Comparison of ENCODE assay signal across 10 cellular contexts in the genomic region with DNA sequence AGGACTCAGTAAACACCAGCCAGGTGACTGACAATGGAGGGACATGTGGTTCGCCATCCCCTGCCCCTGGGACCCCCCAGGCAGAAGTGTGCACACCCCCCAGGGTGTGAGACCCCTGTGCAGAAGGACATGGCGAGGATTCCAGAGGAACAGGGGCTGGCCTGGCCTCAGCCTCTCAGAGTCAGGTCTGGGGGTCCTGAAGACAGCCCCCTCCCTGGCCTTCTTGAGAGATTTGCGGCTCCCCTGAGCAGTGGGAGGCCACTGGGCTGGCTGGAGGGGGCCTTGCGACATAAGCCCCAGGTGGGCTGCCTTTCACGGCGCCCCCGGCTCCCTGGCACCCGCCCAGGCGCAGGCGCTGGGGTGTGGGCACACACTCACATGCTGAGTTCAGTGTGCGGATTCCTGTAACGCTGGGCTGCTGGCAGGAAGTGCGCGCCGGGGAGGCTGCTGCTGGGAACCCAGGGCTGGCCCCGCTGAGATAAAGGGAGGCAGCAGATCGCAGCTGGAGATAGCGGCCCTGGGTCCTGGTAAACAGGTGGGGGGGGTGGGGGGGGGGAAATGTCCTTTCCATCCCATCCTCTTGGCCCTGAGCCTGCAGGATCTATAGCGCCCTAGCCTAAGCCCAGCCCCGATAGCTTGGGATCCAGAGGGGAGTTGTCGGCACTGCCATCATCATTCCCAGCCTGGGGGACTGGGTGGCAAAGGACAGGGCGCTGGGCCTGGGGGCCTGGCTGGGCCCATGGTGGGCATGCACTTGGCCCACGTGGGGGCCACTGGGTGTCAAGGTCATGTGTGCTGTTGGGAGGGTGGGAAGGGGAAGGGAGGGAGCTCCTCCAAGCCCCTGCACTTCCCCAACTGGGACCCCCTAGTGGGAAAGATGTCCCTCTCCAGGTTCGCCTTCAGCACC. TPM values are rescaled to one million over a fixed set of nuclear protein-coding genes. Genes with fewer than 3 reads are reported as not detected.
A peak's percentile ranks its signal among the peaks of the same experiment; 100 is the strongest.
DNase-seq lines count a peak whose midpoint lies in the region; ATAC-seq and TF ChIP-seq lines count a peak whose summit lies in the region.
"Had no signal": no experiment of that assay in that cellular context is flagged by ENCODE, and none has a peak within 500 bp of the region (broad histone marks: within the 10 kb centered on the region; RNA-seq: fewer than 3 reads in every experiment).

No MANE protein-coding gene starts in this region.

- no peaks in the 10 kb centered on the region for H3K9me2 ChIP-seq in MM.1S (replicated peaks; ENCODE audit: insufficient read depth, low read length)

- H3K4me3 ChIP-seq in MM.1S (ENCODE audit: low read length) (peak overlapping the region; percentile 34), endodermal cell (ENCODE audit: low read length) (no peak overlapping the region), skin epidermis (peak overlapping the region in 1 of 7 experiments; percentile 7)

- peaks cover 13% of the 10 kb centered on the region for H3F3A ChIP-seq in MM.1S (ENCODE audit: insufficient read depth, low read length)

- H3K9me3 Mint-ChIP-seq in endodermal cell = no peaks in the 10 kb centered on the region

- H3K36me3 ChIP-seq in MM.1S (replicated peaks; ENCODE audit: insufficient read depth, low read length) (no peaks in the 10 kb centered on the region), endodermal cell (ENCODE audit: control insufficient read depth, insufficient read depth, low read length) (no peaks in the 10 kb centered on the region)

- peaks cover 33% of the 10 kb centered on the region for H3K4me1 Mint-ChIP-seq in endodermal cell

- peak overlapping the region; percentile 38 for H3K4me3 Mint-ChIP-seq in endodermal cell

- no peaks in the 10 kb centered on the region for H3K27me3 ChIP-seq in MM.1S (replicated peaks; ENCODE audit: insufficient read depth, low read length)
- H3K27me3 ChIP-seq in endodermal cell (ENCODE audit: control insufficient read depth, insufficient read depth, low read length, poor library complexity, severe bottlenecking) = no peaks in the 10 kb centered on the region

- H3K27ac Mint-ChIP-seq in endodermal cell = peak overlapping the region; percentile 92

- DNase-seq in MM.1S = peak; percentile 51
- DNase-seq in activated CD4-positive, alpha-beta T cell treated with anti-CD3 and anti-CD28 coated beads for 4 hours = peak; percentile 73 to 77
- DNase-seq in endodermal cell = peak; percentile 77
- DNase-seq in H4 (ENCODE audit: low spot score) = no peak
- no peak for DNase-seq in GM20000 (ENCODE audit: low spot score)
- DNase-seq in NCI-H2107 (lab: John Stamatoyannopoulos, UW) = no peak

- TF ChIP-seq CTCF in MM.1S (IDR thresholded peaks at IDR 0.05; ENCODE audit: low read length) = no peak
- no peak for TF ChIP-seq CTCF in endodermal cell (conservative IDR thresholded peaks at IDR 0.05)
- TF ChIP-seq CTCF in GM20000 (IDR thresholded peaks at IDR 0.05; ENCODE audit: extremely low read depth, missing control alignments) = no peak

- H4K20me1 ChIP-seq in MM.1S (ENCODE audit: insufficient read depth, low read length) = no peaks in the 10 kb centered on the region

- H3K9ac ChIP-seq in MM.1S (ENCODE audit: low read length) (peak overlapping the region; percentile 58), endodermal cell (ENCODE audit: extremely low read depth, low read length, poor library complexity, severe bottlenecking) (peak overlapping the region; percentile 47)

- peak overlapping the region; percentile 65 for H2AFZ ChIP-seq in MM.1S (ENCODE audit: low read length)

- H3K27me3 Mint-ChIP-seq in endodermal cell (ENCODE audit: insufficient read depth) = no peaks in the 10 kb centered on the region

- H3K36me3 Mint-ChIP-seq in endodermal cell (ENCODE audit: low read depth) = no peaks in the 10 kb centered on the region

- WGBS in endodermal cell (ENCODE audit: insufficient coverage in 1 of 2, insufficient read length in 1 of 2), 2 experiments = 82 to 88% methylated on average over 14 to 22 of the region's 24 CpGs

- H3K9me3 ChIP-seq in MM.1S (replicated peaks; ENCODE audit: insufficient read depth, low read length) (no peaks in the 10 kb centered on the region), endodermal cell (ENCODE audit: control insufficient read depth, low read length) (no peaks in the 10 kb centered on the region)

- H3K79me2 ChIP-seq in MM.1S (ENCODE audit: low read length) = no peaks in the 10 kb centered on the region

- H3K27ac ChIP-seq in MM.1S (ENCODE audit: low read length) (peak overlapping the region; percentile 67), endodermal cell (ENCODE audit: low read depth, low read length) (peak overlapping the region; percentile 55), skin epidermis (peak overlapping the region in 18 of 21 experiments; percentile 2 to 89 (median 58))

- peaks cover 22% of the 10 kb centered on the region for H3K4me1 ChIP-seq in MM.1S (ENCODE audit: low read length)
- H3K4me1 ChIP-seq in endodermal cell (ENCODE audit: control insufficient read depth, insufficient read depth, low read length) = peaks cover 41% of the 10 kb centered on the region

- peak overlapping the region; percentile 95 for H3K4me2 ChIP-seq in MM.1S (ENCODE audit: low read depth, low read length)

- no peak for ATAC-seq in HG03571 (IDR thresholded peaks at IDR 0.05; ENCODE audit: unreplicated experiment)

RNA-seq across cellular contexts. Expression of a gene that starts 27.1 kb away (rescaled TPM):
- under 1 TPM in 1 of 2 donors, not detected in 1; 0.33 TPM for total RNA-seq in endodermal cell
- polyA plus RNA-seq in endodermal cell (2013, experiment 1 of 2) = not detected
- polyA plus RNA-seq in endodermal cell (2013, experiment 2 of 2) = 0.33 TPM
- not detected in 2 replicates for total RNA-seq in H4 (2014; rRNA removed; shearing (Covaris generic))
- total RNA-seq: LHCN-M2 had no signal
- polyA plus RNA-seq: neural cell had no signal

RNA-seq across cellular contexts. Expression of a gene that starts 44.5 kb away (rescaled TPM):
- total RNA-seq in endodermal cell = 10 to 100 TPM; 59.7 to 89.6 TPM
- 113 TPM for polyA plus RNA-seq in endodermal cell (2013, experiment 1 of 2)
- 112 TPM for polyA plus RNA-seq in endodermal cell (2013, experiment 2 of 2)
- total RNA-seq in H4 (2014; rRNA removed; shearing (Covaris generic)) = 154 and 157 TPM in 2 replicates

Comparison
In these comparisons a context has a peak if more than half of its experiments do, and no peak if none do; other contexts are left out.
1. DNase-seq: peak in MM.1S (single experiment), activated CD4-positive, alpha-beta T cell treated with anti-CD3 and anti-CD28 coated beads for 4 hours (2 of 2) and endodermal cell (single experiment); none in H4 (single experiment), GM20000 (single experiment) and NCI-H2107 (single experiment).
2. Peak in every context shown above with its lines, with median percentiles within 50 percentile points of each other: H3K27ac ChIP-seq.